ENCODE assay signal across 11 cellular contexts in the genomic region with DNA sequence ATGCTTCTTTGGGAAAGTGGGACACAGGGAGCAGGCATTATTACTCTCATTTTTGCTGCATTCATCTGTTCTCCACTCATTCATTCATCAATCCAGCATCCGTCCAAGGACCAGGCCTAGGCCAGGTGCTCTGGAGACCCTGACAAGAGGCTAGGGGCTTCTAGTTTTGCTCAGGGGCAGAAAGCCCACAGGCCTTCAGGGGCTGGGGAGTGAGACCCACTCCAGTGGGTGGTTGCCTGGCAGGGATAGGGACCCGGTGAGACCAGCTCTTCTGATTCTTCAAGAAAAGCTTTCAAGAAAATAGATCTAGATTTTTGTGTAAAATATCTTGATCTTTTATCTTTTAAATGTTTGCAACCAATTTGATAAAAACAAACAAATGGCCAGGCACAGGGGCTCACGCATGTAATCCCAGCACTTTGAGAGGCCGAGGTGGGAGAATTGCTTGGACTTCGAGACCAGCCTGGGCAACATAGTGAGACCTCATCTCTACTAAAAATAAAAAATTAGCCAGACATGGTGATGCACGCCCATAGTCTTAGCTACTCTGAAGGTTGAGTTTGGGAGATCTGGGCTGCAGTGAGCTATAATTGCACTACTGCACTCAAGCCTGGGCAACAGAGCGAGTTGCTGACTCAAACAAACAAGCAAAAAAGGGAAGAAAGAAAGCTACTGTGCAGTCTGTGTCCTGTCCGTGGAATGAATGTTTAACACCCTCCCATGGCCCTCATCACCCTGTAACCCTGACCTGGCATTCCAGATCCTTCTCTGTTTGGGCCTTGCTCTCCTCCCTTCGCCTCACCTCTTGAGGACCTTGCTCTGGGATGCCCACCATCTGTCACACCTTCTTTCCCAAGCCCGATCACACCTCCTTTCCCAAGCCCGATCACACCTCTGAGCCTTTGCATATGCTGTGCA. TPM values are rescaled to one million over a fixed set of nuclear protein-coding genes. Genes with fewer than 3 reads are reported as not detected.
A peak's percentile ranks its signal among the peaks of the same experiment; 100 is the strongest.
DNase-seq lines count a peak whose midpoint lies in the region; ATAC-seq lines count a peak whose summit lies in the region.
"Had no signal": no experiment of that assay in that cellular context is flagged by ENCODE, and none has a peak within 500 bp of the region (broad histone marks: within the 10 kb centered on the region; RNA-seq: fewer than 3 reads in every experiment).

No MANE protein-coding gene starts in this region.

- ATAC-seq in GM18858 (IDR thresholded peaks at IDR 0.05; ENCODE audit: unreplicated experiment) (peak; percentile 95), GM21367 (IDR thresholded peaks at IDR 0.05; ENCODE audit: unreplicated experiment) (peak; percentile 84), HG03108 (IDR thresholded peaks at IDR 0.05; ENCODE audit: unreplicated experiment) (peak; percentile 65)

- peak; percentile 79 for DNase-seq in mesenteric fat pad (ENCODE audit: low spot score)
- no peak for DNase-seq in NCI-H2196 treated with DMSO at 0.1 percent for 48 hours (lab: John Stamatoyannopoulos, UW; ENCODE audit: unreplicated experiment)
- no peak for DNase-seq in C1 segment of cervical spinal cord (lab: John Stamatoyannopoulos, UW)
- no peak for DNase-seq in SIG-M5 treated with dmso at 0.1 percent for 504 hours (lab: John Stamatoyannopoulos, UW; ENCODE audit: unreplicated experiment)
- DNase-seq in hippocampal formation (lab: John Stamatoyannopoulos, UW) = no peak
- DNase-seq: DMS79, NCI-H1092, SHP77 treated with DMSO at 0.1 percent for 48 hours had no signal

RNA-seq across cellular contexts. Expression of gene LRP8, which starts 17.3 kb away (rescaled TPM):
- 9.9 TPM for total RNA-seq in mesenteric fat pad
